22 cellular contexts compared by ENCODE assay signal in the genomic region with DNA sequence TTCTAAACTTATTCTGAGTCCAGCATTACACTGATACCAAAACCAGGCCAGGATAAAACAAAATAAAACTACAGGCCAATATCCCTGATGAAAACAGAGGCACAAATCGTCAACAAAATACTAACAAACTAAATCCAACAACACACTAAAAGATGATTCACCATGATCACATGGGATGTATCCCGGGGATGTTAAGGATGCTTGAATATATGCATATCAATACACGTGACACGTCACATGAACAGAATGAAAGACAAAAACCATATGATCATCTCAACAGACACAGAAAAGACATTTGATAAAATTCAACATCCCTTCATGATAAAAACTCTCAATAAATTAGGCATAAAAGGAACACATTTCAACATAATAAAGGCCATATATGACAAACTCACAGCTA.
"Had no signal": no experiment of that assay in that cellular context is flagged by ENCODE, and none has a peak within 500 bp of the region (broad histone marks: within the 10 kb centered on the region; RNA-seq: fewer than 3 reads in every experiment).

No MANE protein-coding gene starts in this region.

- H3K27ac Mint-ChIP-seq: activated CD4-positive, alpha-beta memory T cell treated with anti-CD3 and anti-CD28 coated beads, Interleukin-2, amount 10 ng/mL, durations not matched to agents 7 days and 5 days; activated naive CD8-positive, alpha-beta T cell treated with anti-CD3 and anti-CD28 coated beads, Interleukin-2, amount 10 ng/mL, durations not matched to agents 7 days and 5 days; activated T-helper 2 cell treated with anti-CD3 and anti-CD28 coated beads, Interferon-gamma antibody, Interleukin-2, Interleukin-4, amounts not matched to agents 10 μg/mL and 5 μg/mL and 100 μg/mL, durations not matched to agents 14 hours and 24 hours and 36 hours; T-helper 17 cell; WTC11 had no signal

- ATAC-seq: T-helper 17 cell, WTC11 had no signal

- DNase-seq: activated CD4-positive, alpha-beta memory T cell treated with anti-CD3 and anti-CD28 coated beads, Interleukin-2, amount 10 ng/mL, durations not matched to agents 7 days and 5 days; activated CD4-positive, CD25-positive, alpha-beta regulatory T cell treated with anti-CD3 and anti-CD28 coated beads, Interleukin-2, amount 50 U/mL, for 72 hours; activated gamma-delta T cell treated with Interleukin-2 at 50 U/mL for 16 hours; activated naive CD8-positive, alpha-beta T cell treated with anti-CD3 and anti-CD28 coated beads, Interleukin-2, amount 10 ng/mL, durations not matched to agents 7 days and 5 days; activated T-cell treated with anti-CD3 and anti-CD28 coated beads for 4 hours; activated T-cell treated with anti-CD3 and anti-CD28 coated beads, Interleukin-2, amount 50 U/mL, for 48 hours; adrenal gland; anterior cingulate cortex; colonic mucosa; Karpas-422; MM.1S; NCI-H146; NCI-H187 treated with DMSO at 0.1 percent for 48 hours; NCI-H2081 treated with DMSO at 0.1 percent for 48 hours; NCI-H446; NCI-H524; PC-9; SHP77 treated with DMSO at 0.1 percent for 48 hours; T-helper 17 cell; T-helper 9 cell had no signal
